22 cellular contexts compared by ENCODE assay signal in genomic region chr12:39621670-39622069, GRCh38. TPM values are rescaled to one million over a fixed set of nuclear protein-coding genes. Genes with fewer than 3 reads are reported as not detected.
DNase-seq lines count a peak whose midpoint lies in the region; ATAC-seq, FAIRE-seq and TF ChIP-seq lines count a peak whose summit lies in the region.
"Had no signal": no experiment of that assay in that cellular context is flagged by ENCODE, and none has a peak within 500 bp of the region (broad histone marks: within the 10 kb centered on the region; RNA-seq: fewer than 3 reads in every experiment).

No MANE protein-coding gene starts in this region.

- peak overlapping the region in 2 of 3 donors; percentile 90 to 99 for H3K27ac Mint-ChIP-seq in CD4-positive, CD25-positive, alpha-beta regulatory T cell
- peak overlapping the region in 3 of 8 donors; percentile 89 to 95 (median 93) for H3K27ac Mint-ChIP-seq in CD8-positive, alpha-beta memory T cell
- H3K27ac Mint-ChIP-seq in T-cell, result no peak overlapping the region
- peak overlapping the region in 4 of 9 donors; percentile 93 to 95 (median 94) for H3K27ac Mint-ChIP-seq in naive thymus-derived CD4-positive, alpha-beta T cell
- H3K27ac Mint-ChIP-seq in effector memory CD8-positive, alpha-beta T cell, result no peak overlapping the region
- H3K27ac Mint-ChIP-seq: GM23338, T-helper 17 cell had no signal

- no peaks in the 10 kb centered on the region for H3K79me2 ChIP-seq in HepG2 (ENCODE audit: insufficient read depth, low read length)

- peak overlapping the region; percentile 99 for H3K4me3 ChIP-seq in CD4-positive, CD25-positive, alpha-beta regulatory T cell (ENCODE audit: low read depth, low read length)
- H3K4me3 ChIP-seq in CD8-positive, alpha-beta memory T cell (ENCODE audit: low read length), result peak overlapping the region; percentile 43
- peak overlapping the region; percentile 70 for H3K4me3 ChIP-seq in naive thymus-derived CD4-positive, alpha-beta T cell (ENCODE audit: low read length)
- H3K4me3 ChIP-seq in coronary artery (no peak overlapping the region), HepG2 (replicated peaks in 1 of 3; ENCODE audit: insufficient read depth in 1 of 3, low read depth in 2 of 3, low read length in 3 of 3) (no peak overlapping the region)
- H3K4me3 ChIP-seq: cardiac muscle cell, GM23338 had no signal

- no peaks in the 10 kb centered on the region for H3K9me3 Mint-ChIP-seq in CD4-positive, CD25-positive, alpha-beta regulatory T cell
- H3K9me3 Mint-ChIP-seq in CD8-positive, alpha-beta memory T cell, result no peaks in the 10 kb centered on the region
- H3K9me3 Mint-ChIP-seq in T-cell, result no peaks in the 10 kb centered on the region
- H3K9me3 Mint-ChIP-seq in naive thymus-derived CD4-positive, alpha-beta T cell, result no peaks in the 10 kb centered on the region
- H3K9me3 Mint-ChIP-seq in effector memory CD8-positive, alpha-beta T cell, result no peaks in the 10 kb centered on the region
- H3K9me3 Mint-ChIP-seq: GM23338 had no signal

- DNase-seq in CD4-positive, CD25-positive, alpha-beta regulatory T cell, result no peak
- DNase-seq in CD8-positive, alpha-beta memory T cell, result no peak
- DNase-seq in T-cell (no peak), coronary artery (ENCODE audit: low spot score) (no peak), HepG2 (ENCODE audit: low spot score) (no peak)
- no peak for DNase-seq in naive thymus-derived CD4-positive, alpha-beta T cell
- no peak for DNase-seq in effector memory CD8-positive, alpha-beta T cell
- DNase-seq: amniotic stem cell, dermis blood vessel endothelial cell, NCI-H1436, NCI-H2171, NCI-H526, Right ventricle myocardium superior had no signal

- H3K9me3 ChIP-seq in CD4-positive, CD25-positive, alpha-beta regulatory T cell (ENCODE audit: control insufficient read depth in 2 of 2, low read length in 2 of 2), result no peaks in the 10 kb centered on the region
- H3K9me3 ChIP-seq in CD8-positive, alpha-beta memory T cell (ENCODE audit: low read length), result no peaks in the 10 kb centered on the region
- no peaks in the 10 kb centered on the region for H3K9me3 ChIP-seq in naive thymus-derived CD4-positive, alpha-beta T cell (ENCODE audit: control insufficient read depth in 2 of 3, low read length in 3 of 3)
- H3K9me3 ChIP-seq in HepG2 (ENCODE audit: low read length), result no peaks in the 10 kb centered on the region
- H3K9me3 ChIP-seq: neutrophil had no signal

- H3K4me1 ChIP-seq in CD4-positive, CD25-positive, alpha-beta regulatory T cell (ENCODE audit: control insufficient read depth, insufficient read depth, low read length, poor library complexity, severe bottlenecking), result peaks cover 51% of the 10 kb centered on the region
- peaks cover 33% of the 10 kb centered on the region for H3K4me1 ChIP-seq in CD8-positive, alpha-beta memory T cell (ENCODE audit: insufficient read depth, low read length)
- H3K4me1 ChIP-seq in naive thymus-derived CD4-positive, alpha-beta T cell (ENCODE audit: control insufficient read depth in 2 of 2, insufficient read depth in 2 of 2, low read length in 2 of 2), result peaks cover 27 to 40% of the 10 kb centered on the region in 2 donors
- H3K4me1 ChIP-seq in HepG2 (ENCODE audit: insufficient read depth, low read length), result peaks cover 21% of the 10 kb centered on the region

- TF ChIP-seq EP300 in HepG2 (IDR thresholded peaks at IDR 0.05; ENCODE audit: low read depth in 2 of 2, low read length in 2 of 2), result no peak
- no peak for TF ChIP-seq EP300 in HepG2 (CRISPR knock-in tag; IDR thresholded peaks at IDR 0.05; ENCODE audit: borderline replicate concordance)

- ATAC-seq in CD4-positive, CD25-positive, alpha-beta regulatory T cell (ENCODE audit: low read depth in 2 of 2), result no peak
- ATAC-seq in T-cell (replicated peaks in 1 of 4) (no peak), GM18498 (IDR thresholded peaks at IDR 0.05; ENCODE audit: unreplicated experiment) (no peak), HepG2 (no peak)
- ATAC-seq in naive thymus-derived CD4-positive, alpha-beta T cell, result no peak
- no peak for ATAC-seq in effector memory CD8-positive, alpha-beta T cell (replicated peaks)
- ATAC-seq: GM23338, left ventricle myocardium superior had no signal

- H3K27me3 ChIP-seq in CD4-positive, CD25-positive, alpha-beta regulatory T cell (ENCODE audit: control insufficient read depth, insufficient read depth, low read length), result no peaks in the 10 kb centered on the region
- H3K27me3 ChIP-seq in CD8-positive, alpha-beta memory T cell (ENCODE audit: insufficient read depth, low read length, poor library complexity, severe bottlenecking), result no peaks in the 10 kb centered on the region
- H3K27me3 ChIP-seq in naive thymus-derived CD4-positive, alpha-beta T cell (ENCODE audit: control insufficient read depth in 2 of 2, insufficient read depth in 2 of 2, low read length in 2 of 2), result no peaks in the 10 kb centered on the region
- H3K27me3 ChIP-seq in HepG2 (ENCODE audit: control insufficient read depth in 1 of 2, insufficient read depth in 2 of 2, low read length in 2 of 2), result no peaks in the 10 kb centered on the region; a peak in 2 of 5 replicates
- H3K27me3 ChIP-seq: cardiac muscle cell had no signal

- no peak overlapping the region for H2AFZ ChIP-seq in HepG2 (ENCODE audit: low read length)

- BruUV-seq in HepG2 (replicated peaks; lab: Mats Ljungman, UMichigan), result no TSS peak

- no peak for FAIRE-seq in HepG2 (lab: Jason Lieb, UNC)

- H3K4me1 Mint-ChIP-seq in CD4-positive, CD25-positive, alpha-beta regulatory T cell, result peaks cover 13 to 52% (median 31%) of the 10 kb centered on the region in 4 donors
- H3K4me1 Mint-ChIP-seq in CD8-positive, alpha-beta memory T cell, result peaks cover 37 to 56% (median 48%) of the 10 kb centered on the region in 3 donors
- peaks cover 47 to 51% (median 50%) of the 10 kb centered on the region in 3 donors for H3K4me1 Mint-ChIP-seq in T-cell
- H3K4me1 Mint-ChIP-seq in naive thymus-derived CD4-positive, alpha-beta T cell, result peaks cover 19 to 57% (median 44%) of the 10 kb centered on the region in 7 donors
- peaks cover 25 to 26% of the 10 kb centered on the region in 2 donors for H3K4me1 Mint-ChIP-seq in effector memory CD8-positive, alpha-beta T cell (ENCODE audit: low read depth in 2 of 2)

- H3K9ac ChIP-seq in HepG2 (ENCODE audit: insufficient read depth, low read depth, low read length), result no peak overlapping the region

- peaks cover 3% of the 10 kb centered on the region for H3K36me3 Mint-ChIP-seq in CD4-positive, CD25-positive, alpha-beta regulatory T cell
- H3K36me3 Mint-ChIP-seq in CD8-positive, alpha-beta memory T cell, result peaks cover 0 to 9% (median 0%) of the 10 kb centered on the region in 3 donors
- H3K36me3 Mint-ChIP-seq in T-cell, result no peaks in the 10 kb centered on the region
- peaks cover 0 to 24% (median 0%) of the 10 kb centered on the region in 5 donors for H3K36me3 Mint-ChIP-seq in naive thymus-derived CD4-positive, alpha-beta T cell
- peaks cover 9% of the 10 kb centered on the region for H3K36me3 Mint-ChIP-seq in effector memory CD8-positive, alpha-beta T cell (ENCODE audit: insufficient read depth)

- POLR2A ChIA-PET in CD8-positive, alpha-beta memory T cell (lab: Charles Lee), result interaction anchor here (1.1 kb wide), 1 partner anchor 9 kb away, joined by 7 read pairs; no protein-coding TSS in a partner anchor
- POLR2A ChIA-PET in T-cell (lab: Charles Lee), result interaction anchor here (0.6 to 1.5 kb wide), 7 partner anchors 9 to 64 kb away, joined by 3 to 8 read pairs (median 4); no protein-coding TSS in a partner anchor
- POLR2A ChIA-PET in naive thymus-derived CD4-positive, alpha-beta T cell (lab: Charles Lee), result interaction anchor here (1.0 to 4.3 kb wide), 8 partner anchors 9 to 63 kb away, joined by 3 to 69 read pairs (median 6); no protein-coding TSS in a partner anchor
- POLR2A ChIA-PET in HepG2 (lab: Yijun Ruan, JAX), result no interaction called here

- peak overlapping the region in 2 of 4 donors; percentile 56 to 89 for H3K4me3 Mint-ChIP-seq in CD4-positive, CD25-positive, alpha-beta regulatory T cell
- peak overlapping the region in 5 of 7 donors; percentile 14 to 71 (median 48) for H3K4me3 Mint-ChIP-seq in CD8-positive, alpha-beta memory T cell
- peak overlapping the region in 2 of 3 donors; percentile 4 to 31 for H3K4me3 Mint-ChIP-seq in T-cell
- H3K4me3 Mint-ChIP-seq in naive thymus-derived CD4-positive, alpha-beta T cell, result peak overlapping the region in 6 of 10 donors; percentile 11 to 65 (median 52)
- H3K4me3 Mint-ChIP-seq in effector memory CD8-positive, alpha-beta T cell, result no peak overlapping the region
- H3K4me3 Mint-ChIP-seq: GM23338 had no signal

- no peak overlapping the region for H3K4me2 ChIP-seq in HepG2 (ENCODE audit: low read depth, low read length)
- H3K4me2 ChIP-seq: GM23338 had no signal

- no peak for TF ChIP-seq RAD21 in HepG2 (CRISPR knock-in tag; IDR thresholded peaks at IDR 0.05)

- no peaks in the 10 kb centered on the region for H4K20me1 ChIP-seq in HepG2 (ENCODE audit: insufficient read depth, low read length)

- intact Hi-C loops in naive thymus-derived CD4-positive, alpha-beta T cell (cut with micrococcal nuclease), result loop anchor here (2.0 kb wide), 2 partner anchors 15 to 485 kb away; partner anchors contain the start of gene SLC2A13 (in 1 of the 2)
- intact Hi-C loops in HepG2 (cut with micrococcal nuclease; ENCODE audit: unreplicated experiment), result no loop called here

- TF ChIP-seq POLR2A in HepG2 (IDR thresholded peaks at IDR 0.05; ENCODE audit: insufficient read depth in 1 of 2, low read depth in 2 of 2, low read length in 2 of 2), result no peak

- in situ Hi-C loops in HepG2 (cut with HindIII; ENCODE audit: extremely low pct_ligation_motif_present, low pct_unique_long_range_greater_than_20kb), result no loop called here

- no peaks in the 10 kb centered on the region for H3K36me3 ChIP-seq in CD4-positive, CD25-positive, alpha-beta regulatory T cell (ENCODE audit: control insufficient read depth, insufficient read depth, low read length)
- no peaks in the 10 kb centered on the region for H3K36me3 ChIP-seq in CD8-positive, alpha-beta memory T cell (ENCODE audit: insufficient read depth, low read length)
- no peaks in the 10 kb centered on the region for H3K36me3 ChIP-seq in naive thymus-derived CD4-positive, alpha-beta T cell (ENCODE audit: control insufficient read depth in 2 of 3, insufficient read depth in 3 of 3, low read length in 3 of 3)
- H3K36me3 ChIP-seq in HepG2 (replicated peaks in 1 of 2; ENCODE audit: control insufficient read depth in 1 of 2, insufficient read depth in 2 of 2, low read length in 2 of 2), result no peaks in the 10 kb centered on the region
- H3K36me3 ChIP-seq: cardiac muscle cell, neutrophil had no signal

- H3K27me3 Mint-ChIP-seq in CD4-positive, CD25-positive, alpha-beta regulatory T cell, result no peaks in the 10 kb centered on the region
- H3K27me3 Mint-ChIP-seq in CD8-positive, alpha-beta memory T cell, result no peaks in the 10 kb centered on the region
- no peaks in the 10 kb centered on the region for H3K27me3 Mint-ChIP-seq in T-cell
- H3K27me3 Mint-ChIP-seq in naive thymus-derived CD4-positive, alpha-beta T cell, result no peaks in the 10 kb centered on the region
- H3K27me3 Mint-ChIP-seq in effector memory CD8-positive, alpha-beta T cell, result no peaks in the 10 kb centered on the region
- H3K27me3 Mint-ChIP-seq: T-helper 17 cell had no signal

- CTCF ChIA-PET in CD8-positive, alpha-beta memory T cell (lab: Charles Lee), result interaction anchor here (1.0 to 4.2 kb wide), 4 partner anchors 9 to 70 kb away, joined by 3 to 32 read pairs (median 8); no protein-coding TSS in a partner anchor
- CTCF ChIA-PET in T-cell (lab: Charles Lee), result interaction anchor here (1.1 to 3.1 kb wide), 5 partner anchors 7 to 485 kb away, joined by 3 to 27 read pairs (median 4); no protein-coding TSS in a partner anchor
- CTCF ChIA-PET in naive thymus-derived CD4-positive, alpha-beta T cell (lab: Charles Lee), result interaction anchor here (0.9 kb wide), 1 partner anchor 53 kb away, joined by 3 read pairs; no protein-coding TSS in a partner anchor
- CTCF ChIA-PET in HepG2 (lab: Yijun Ruan, JAX; ENCODE audit: low intra/inter-chr PET ratio, low total read pairs), result no interaction called here

- no peak for TF ChIP-seq CTCF in coronary artery (IDR thresholded peaks at IDR 0.05)
- no peak for TF ChIP-seq CTCF in HepG2 (CRISPR knock-in tag; IDR thresholded peaks at IDR 0.05)

- H3K27ac ChIP-seq in CD4-positive, CD25-positive, alpha-beta regulatory T cell (ENCODE audit: insufficient read depth, low read length, poor library complexity, severe bottlenecking), result peak overlapping the region; percentile 92
- H3K27ac ChIP-seq in CD8-positive, alpha-beta memory T cell (ENCODE audit: low read depth, low read length), result peak overlapping the region; percentile 19
- peak overlapping the region; percentile 91 for H3K27ac ChIP-seq in naive thymus-derived CD4-positive, alpha-beta T cell (ENCODE audit: low read depth, low read length)
- H3K27ac ChIP-seq in coronary artery (no peak overlapping the region), HepG2 (ENCODE audit: extremely low read length, insufficient read depth, low read length) (no peak overlapping the region)
- H3K27ac ChIP-seq: cardiac muscle cell, neutrophil, VCaP had no signal

RNA-seq across cellular contexts. Expression of gene ABCD2, which starts 2.1 kb away (rescaled TPM):
- total RNA-seq in CD4-positive, CD25-positive, alpha-beta regulatory T cell, result 8.8 TPM
- polyA plus RNA-seq in CD4-positive, CD25-positive, alpha-beta regulatory T cell, result 10 to 100 TPM in 1 of 4 donors, 1 to 10 TPM in 3; 6.4 to 11.9 (median 7.9) TPM
- 1 to 10 TPM; 4.5 to 5.0 TPM for total RNA-seq in CD8-positive, alpha-beta memory T cell
- 8.7 TPM for polyA plus RNA-seq in CD8-positive, alpha-beta memory T cell
- total RNA-seq in T-cell (10 to 100 TPM; 10.9 to 16.8 (median 14.7) TPM), HepG2 (2016; rRNA removed; fragmentation: Illumina TruSeq; extraction: Trizol) (not detected in 2 replicates)
- 10 to 100 TPM in 3 of 5 experiments, 1 to 10 TPM in 2; 7.7 to 32.9 (median 21.0) TPM for total RNA-seq in naive thymus-derived CD4-positive, alpha-beta T cell
- 10 to 100 TPM in 1 of 2 donors, 1 to 10 TPM in 1; 7.1 to 10.7 TPM for polyA plus RNA-seq in naive thymus-derived CD4-positive, alpha-beta T cell
- not detected in 2 replicates for total RNA-seq in HepG2 (2016; cell fraction: cytosol; rRNA removed; fragmentation: Illumina TruSeq; extraction: Trizol; ENCODE audit: low read depth)
- total RNA-seq in HepG2 (2016; cell fraction: insoluble cytoplasmic fraction; rRNA removed; fragmentation: Illumina TruSeq; extraction: Trizol), result not detected in 2 replicates
- not detected in 2 replicates for total RNA-seq in HepG2 (2016; cell fraction: membrane; rRNA removed; fragmentation: Illumina TruSeq; extraction: Trizol)
- total RNA-seq in HepG2 (2016; cell fraction: nucleus; rRNA removed; fragmentation: Illumina TruSeq; extraction: Trizol), result not detected in 2 replicates
- polyA plus RNA-seq in HepG2 (2011; rRNA removed), result not detected in 2 replicates
- not detected in 2 replicates for polyA plus RNA-seq in HepG2 (2011; cell fraction: cytosol; rRNA removed)
- polyA plus RNA-seq in HepG2 (2011; cell fraction: nucleus; rRNA removed), result not detected in 2 replicates
- polyA plus RNA-seq in HepG2 (2012), result not detected in 2 replicates
- polyA plus RNA-seq in HepG2 (2016; cell fraction: cytosol; fragmentation: Illumina TruSeq; extraction: Trizol; ENCODE audit: low read depth), result not detected in 2 replicates
- not detected in 2 replicates for polyA plus RNA-seq in HepG2 (2016; cell fraction: insoluble cytoplasmic fraction; fragmentation: Illumina TruSeq; extraction: Trizol; ENCODE audit: low read depth)
- polyA plus RNA-seq in HepG2 (2016; cell fraction: membrane; fragmentation: Illumina TruSeq; extraction: Trizol; ENCODE audit: low read depth), result not detected in 2 replicates
- not detected in 2 replicates for polyA plus RNA-seq in HepG2 (2016; cell fraction: nucleus; fragmentation: Illumina TruSeq; extraction: Trizol; ENCODE audit: insufficient read depth, low read depth)
- not detected in 2 replicates for polyA minus RNA-seq in HepG2 (2011; rRNA and poly(A)+ RNA removed; ENCODE audit: low replicate concordance)
- polyA minus RNA-seq in HepG2 (2011; cell fraction: cytosol; rRNA and poly(A)+ RNA removed), result not detected in 2 replicates
- polyA minus RNA-seq in HepG2 (2011; cell fraction: nucleus; rRNA and poly(A)+ RNA removed), result not detected in 2 replicates
- total RNA-seq: dermis blood vessel endothelial cell, GM23338, M059J, pulmonary artery endothelial cell had no signal
- polyA plus RNA-seq: GM23338 had no signal

Comparison
In these comparisons a context has a peak if more than half of its experiments do, and no peak if none do; other contexts are left out.
1. H3K27ac ChIP-seq: peak in CD4-positive, CD25-positive, alpha-beta regulatory T cell (single experiment), CD8-positive, alpha-beta memory T cell (single experiment) and naive thymus-derived CD4-positive, alpha-beta T cell (single experiment); none in coronary artery (0 of 2) and HepG2 (single experiment).
2. H3K4me3 ChIP-seq: peak in CD4-positive, CD25-positive, alpha-beta regulatory T cell (single experiment), CD8-positive, alpha-beta memory T cell (single experiment) and naive thymus-derived CD4-positive, alpha-beta T cell (single experiment); none in coronary artery (single experiment) and HepG2 (0 of 3).
3. H3K27ac Mint-ChIP-seq: peak in CD4-positive, CD25-positive, alpha-beta regulatory T cell (2 of 3); none in T-cell (0 of 2) and effector memory CD8-positive, alpha-beta T cell (0 of 2).
4. H3K4me3 Mint-ChIP-seq: peak in CD8-positive, alpha-beta memory T cell (5 of 7), T-cell (2 of 3) and naive thymus-derived CD4-positive, alpha-beta T cell (6 of 10); none in effector memory CD8-positive, alpha-beta T cell (0 of 2).